8 cellular contexts compared by ENCODE assay signal in the genomic region with DNA sequence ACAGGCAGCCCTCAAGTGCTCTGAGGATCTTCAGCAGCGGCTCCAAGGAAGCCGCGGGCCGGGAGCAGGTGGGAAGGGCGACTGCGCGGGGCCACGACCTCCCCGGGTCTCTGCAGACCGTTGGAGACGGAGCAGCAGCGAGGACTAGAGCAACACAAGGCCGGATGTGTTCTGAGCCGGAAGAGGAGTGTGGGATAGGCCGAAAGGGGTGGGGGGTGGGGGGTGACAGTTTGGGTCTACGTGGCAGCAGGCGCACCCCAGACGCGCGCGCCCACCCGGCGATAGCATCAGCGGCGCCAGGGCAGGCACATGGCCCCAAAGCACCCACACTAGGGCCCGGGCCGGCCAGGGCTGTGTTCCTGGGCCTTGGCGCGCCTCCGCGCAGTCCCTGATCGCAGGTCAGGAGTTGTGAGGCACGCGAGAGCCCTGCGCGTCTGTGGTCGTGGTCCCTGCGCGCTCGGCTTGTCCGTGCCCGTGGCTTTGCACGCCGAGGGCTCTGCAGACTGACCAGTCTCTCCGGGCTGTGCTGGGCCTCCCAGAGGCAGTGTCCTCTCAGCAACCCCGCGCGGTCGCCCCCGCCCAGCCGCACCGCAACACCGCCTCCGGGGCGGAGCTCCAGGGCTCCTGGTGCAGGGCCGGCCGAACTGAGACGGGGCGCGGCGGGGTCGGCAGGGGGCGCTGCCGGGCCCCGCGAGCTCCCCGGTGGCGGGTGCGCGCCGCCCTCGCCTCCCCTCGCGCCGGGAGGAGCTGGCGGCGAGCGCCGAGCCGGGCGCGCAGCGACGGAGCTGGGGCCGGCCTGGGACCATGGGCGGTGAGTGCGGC. TPM values are rescaled to one million over a fixed set of nuclear protein-coding genes. Genes with fewer than 3 reads are reported as not detected.
A peak's percentile ranks its signal among the peaks of the same experiment; 100 is the strongest.
DNase-seq lines count a peak whose midpoint lies in the region; ATAC-seq and TF ChIP-seq lines count a peak whose summit lies in the region.

Gene PXYLP1, plus strand, starts transcription at position 725 of the 822 bp plus-strand sequence. CDS start 28,351 bp downstream, outside the sequence.

- intact Hi-C loops in aorta (cut with DNase I), result loop anchor here (2.0 to 10.0 kb wide), 4 partner anchors 47 to 226 kb away; no protein-coding TSS in a partner anchor

- H3K4me3 ChIP-seq in GM12875 (ENCODE audit: low read depth, low read length), result peak within 1 kb of the TSS; percentile 87
- H3K4me3 ChIP-seq in right atrium auricular region, result peak within 1 kb of the TSS; percentile 74 to 83
- peak within 1 kb of the TSS; percentile 90 for H3K4me3 ChIP-seq in rectal smooth muscle tissue (ENCODE audit: low read length)
- H3K4me3 ChIP-seq in aorta (ENCODE audit: low read length in 2 of 2), result peak within 1 kb of the TSS; percentile 58 to 84

- peaks cover 0 to 11% of the 10 kb centered on the region in 2 donors for H3K4me1 ChIP-seq in right atrium auricular region
- H3K4me1 ChIP-seq in rectal smooth muscle tissue (ENCODE audit: control insufficient read depth, insufficient read depth, low read length), result no peaks in the 10 kb centered on the region
- no peaks in the 10 kb centered on the region for H3K4me1 ChIP-seq in aorta (ENCODE audit: control insufficient read depth in 1 of 2, insufficient read depth in 2 of 2, low read length in 2 of 2)

- H3K9me3 ChIP-seq in right atrium auricular region (no peaks in the 10 kb centered on the region), aorta (ENCODE audit: control insufficient read depth, low read length) (no peaks in the 10 kb centered on the region)

- H3K27me3 ChIP-seq in right atrium auricular region (no peaks in the 10 kb centered on the region), rectal smooth muscle tissue (ENCODE audit: control insufficient read depth, insufficient read depth, low read length) (no peaks in the 10 kb centered on the region), aorta (ENCODE audit: control insufficient read depth in 1 of 2, insufficient read depth in 2 of 2, low read length in 1 of 2) (no peaks in the 10 kb centered on the region)

- 1 to 3% methylated on average over 49 to 87 of the region's 87 CpGs for WGBS in aorta, 2 donors

- DNase-seq in NCI-H1092 (lab: John Stamatoyannopoulos, UW), result peak; percentile 84
- DNase-seq in T-helper 1 cell, result peak; percentile 76 to 90 (median 82)
- peak; percentile 78 for DNase-seq in amniotic stem cell (lab: John Stamatoyannopoulos, UW)
- DNase-seq in right atrium auricular region (ENCODE audit: low spot score), result peak; percentile 92
- peak; percentile 96 to 98 for DNase-seq in aorta

- no peaks in the 10 kb centered on the region for H3K36me3 ChIP-seq in right atrium auricular region
- H3K36me3 ChIP-seq in rectal smooth muscle tissue (ENCODE audit: control insufficient read depth, insufficient read depth, low read length), result no peaks in the 10 kb centered on the region
- H3K36me3 ChIP-seq in aorta (ENCODE audit: control insufficient read depth in 1 of 2, insufficient read depth in 2 of 2, low read length in 1 of 2), result no peaks in the 10 kb centered on the region

- peak within 1 kb of the TSS; percentile 82 for H3K9ac ChIP-seq in rectal smooth muscle tissue (ENCODE audit: low read length)

- peak; percentile 95 for ATAC-seq in HG02623 (IDR thresholded peaks at IDR 0.05; ENCODE audit: unreplicated experiment)
- peak; percentile 98 for ATAC-seq in aorta (ENCODE audit: low FRiP score)

- H3K27ac ChIP-seq in right atrium auricular region (peak within 1 kb of the TSS; percentile 88), rectal smooth muscle tissue (ENCODE audit: low read depth, low read length) (peak within 1 kb of the TSS; percentile 82), aorta (ENCODE audit: low read depth in 1 of 2, low read length in 2 of 2) (peak within 1 kb of the TSS; percentile 45 to 69)

- peak; percentile 82 for TF ChIP-seq CTCF in GM12875 (IDR thresholded peaks at IDR 0.05; ENCODE audit: borderline replicate concordance, insufficient read depth, low read depth, low read length)
- peak; percentile 69 to 90 for TF ChIP-seq CTCF in right atrium auricular region (IDR thresholded peaks at IDR 0.05)

RNA-seq across cellular contexts. Expression of gene PXYLP1, which starts in this region (rescaled TPM):
- total RNA-seq in right atrium auricular region (10 to 100 TPM in 1 of 2 donors, 1 to 10 TPM in 1; 7.5 to 14.5 TPM), aorta (10 to 100 TPM; 19.2 to 29.6 TPM)
- 1 to 10 TPM; 3.8 to 5.8 TPM for polyA plus RNA-seq in aorta

Comparison
In these comparisons a context has a peak if more than half of its experiments do, and no peak if none do; other contexts are left out.
1. Peak in every context shown above with its lines: DNase-seq, ATAC-seq, H3K4me3 ChIP-seq and H3K27ac ChIP-seq.